Comparison of ENCODE assay signal across 14 cellular contexts in the genomic region with DNA sequence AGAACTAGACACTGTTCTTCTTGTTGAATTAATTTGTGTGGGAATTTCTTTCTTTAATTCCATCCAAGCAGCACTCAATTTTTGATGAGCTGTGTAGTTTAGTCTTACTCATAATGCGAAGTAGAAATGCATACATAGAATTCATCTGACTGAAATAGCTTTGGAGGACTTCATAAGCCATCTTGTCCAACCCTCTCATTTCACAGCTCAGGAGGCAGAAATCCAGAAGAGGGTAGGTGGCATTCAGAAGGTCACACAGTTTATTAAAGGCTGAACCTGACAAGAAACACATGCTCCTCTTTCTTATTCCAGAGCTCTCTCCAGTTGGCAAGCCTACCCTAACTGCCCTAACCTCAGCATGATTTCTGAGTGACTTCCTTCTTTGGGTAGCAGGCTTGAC.
DNase-seq lines count a peak whose midpoint lies in the region; ATAC-seq, FAIRE-seq and TF ChIP-seq lines count a peak whose summit lies in the region.
"Had no signal": no experiment of that assay in that cellular context is flagged by ENCODE, and none has a peak within 500 bp of the region (broad histone marks: within the 10 kb centered on the region; RNA-seq: fewer than 3 reads in every experiment).

No MANE protein-coding gene starts in this region.

- no peaks in the 10 kb centered on the region for H3K79me2 ChIP-seq in HepG2 (ENCODE audit: insufficient read depth, low read length)

- intact Hi-C loops in HepG2 (cut with micrococcal nuclease; ENCODE audit: unreplicated experiment): no loop called here
- intact Hi-C loops in A673 (cut with micrococcal nuclease; ENCODE audit: unreplicated experiment): no loop called here

- POLR2A ChIA-PET in HepG2 (lab: Yijun Ruan, JAX): no interaction called here
- POLR2A ChIA-PET in A673 (lab: Charles Lee; ENCODE audit: low non-redundant PET): no interaction called here

- H2AFZ ChIP-seq in HepG2 (ENCODE audit: low read length): no peak overlapping the region

- H3K36me3 Mint-ChIP-seq in stimulated activated effector memory CD8-positive, alpha-beta T cell treated with anti-CD3 and anti-CD28 coated beads, Interleukin-12 subunit alpha, Interleukin-12 subunit beta, amount 100 ng/mL, for 72 hours: no peaks in the 10 kb centered on the region
- H3K36me3 Mint-ChIP-seq: natural killer cell had no signal

- no peaks in the 10 kb centered on the region for H3K9me3 Mint-ChIP-seq in stimulated activated effector memory CD8-positive, alpha-beta T cell treated with anti-CD3 and anti-CD28 coated beads, Interleukin-12 subunit alpha, Interleukin-12 subunit beta, amount 100 ng/mL, for 72 hours
- H3K9me3 Mint-ChIP-seq in stimulated activated naive CD8-positive, alpha-beta T cell treated with anti-CD3 and anti-CD28 coated beads, Interleukin-15, amount 100 ng/mL, for 72 hours: no peaks in the 10 kb centered on the region
- H3K9me3 Mint-ChIP-seq: endodermal cell, natural killer cell had no signal

- ATAC-seq in HepG2: no peak
- peak; percentile 16 for ATAC-seq in stimulated activated effector memory CD8-positive, alpha-beta T cell treated with anti-CD3 and anti-CD28 coated beads, Interleukin-12 subunit alpha, Interleukin-12 subunit beta, amount 100 ng/mL, for 72 hours
- ATAC-seq in stimulated activated naive CD8-positive, alpha-beta T cell treated with anti-CD3 and anti-CD28 coated beads, Interleukin-15, amount 100 ng/mL, for 72 hours: no peak
- ATAC-seq: natural killer cell had no signal

- H3K27ac ChIP-seq in duodenal mucosa (ENCODE audit: low read depth, low read length) (peak overlapping the region; percentile 3), HepG2 (ENCODE audit: extremely low read length, insufficient read depth, low read length) (no peak overlapping the region), A673 (ENCODE audit: low read depth, low read length, poor library complexity, severe bottlenecking) (no peak overlapping the region), suprapubic skin (no peak overlapping the region)

- H3K4me2 ChIP-seq in HepG2 (ENCODE audit: low read depth, low read length): no peak overlapping the region

- H3K9me3 ChIP-seq in duodenal mucosa (ENCODE audit: control insufficient read depth in 1 of 2, low read length in 2 of 2) (no peaks in the 10 kb centered on the region), HepG2 (ENCODE audit: low read length) (no peaks in the 10 kb centered on the region), A673 (ENCODE audit: low read depth, low read length, poor library complexity, severe bottlenecking) (no peaks in the 10 kb centered on the region), suprapubic skin (no peaks in the 10 kb centered on the region)

- 100% methylated on average over 1 of the region's 1 CpG for WGBS in HepG2 (ENCODE audit: low lambda C conversion rate)
- WGBS in suprapubic skin: 65% methylated on average over 1 of the region's 1 CpG

- CTCF ChIA-PET in HepG2 (lab: Yijun Ruan, JAX; ENCODE audit: low intra/inter-chr PET ratio, low total read pairs) (no interaction called here), A673 (lab: Charles Lee) (interaction anchor here (0.7 kb wide), 1 partner anchor 18 kb away, joined by 3 read pairs; no protein-coding TSS in a partner anchor)

- no peak overlapping the region for H3K4me3 ChIP-seq in duodenal mucosa (ENCODE audit: low read depth in 1 of 2, low read length in 2 of 2)
- H3K4me3 ChIP-seq in HepG2 (replicated peaks in 1 of 3; ENCODE audit: insufficient read depth in 1 of 3, low read depth in 2 of 3, low read length in 3 of 3): no peak overlapping the region
- H3K4me3 ChIP-seq in A673 (ENCODE audit: low read depth, low read length, poor library complexity, severe bottlenecking): no peak overlapping the region
- no peak overlapping the region for H3K4me3 ChIP-seq in suprapubic skin

- H4K20me1 ChIP-seq in HepG2 (ENCODE audit: insufficient read depth, low read length): no peaks in the 10 kb centered on the region

- TF ChIP-seq CTCF in HepG2 (CRISPR knock-in tag; IDR thresholded peaks at IDR 0.05) (no peak), A673 (conservative IDR thresholded peaks at IDR 0.05; ENCODE audit: low read depth, low read length) (no peak), suprapubic skin (IDR thresholded peaks at IDR 0.05) (no peak)

- H3K36me3 ChIP-seq in duodenal mucosa (ENCODE audit: control insufficient read depth in 1 of 2, insufficient read depth in 2 of 2, low read length in 2 of 2) (no peaks in the 10 kb centered on the region), HepG2 (replicated peaks in 1 of 2; ENCODE audit: control insufficient read depth in 1 of 2, insufficient read depth in 2 of 2, low read length in 2 of 2) (no peaks in the 10 kb centered on the region; a peak in 1 of 5 replicates), A673 (ENCODE audit: insufficient read depth, low read length, poor library complexity, severe bottlenecking) (no peaks in the 10 kb centered on the region), suprapubic skin (no peaks in the 10 kb centered on the region)

- H3K27me3 ChIP-seq in duodenal mucosa (ENCODE audit: control insufficient read depth in 1 of 2, insufficient read depth in 2 of 2, low read length in 2 of 2): no peaks in the 10 kb centered on the region
- H3K27me3 ChIP-seq in HepG2 (ENCODE audit: control insufficient read depth in 1 of 2, insufficient read depth in 2 of 2, low read length in 2 of 2): no peaks in the 10 kb centered on the region
- no peaks in the 10 kb centered on the region for H3K27me3 ChIP-seq in A673 (replicated peaks; ENCODE audit: insufficient read depth, low read depth, low read length, poor library complexity)
- H3K27me3 ChIP-seq in suprapubic skin: no peaks in the 10 kb centered on the region

- TSS peak; percentile 16 for BruUV-seq in HepG2 (replicated peaks; lab: Mats Ljungman, UMichigan)
- BruUV-seq in A673 (replicated peaks; lab: Mats Ljungman, UMichigan): no TSS peak

- H3K9ac ChIP-seq in duodenal mucosa (ENCODE audit: low read depth in 1 of 2, low read length in 2 of 2) (no peak overlapping the region), HepG2 (ENCODE audit: insufficient read depth, low read depth, low read length) (no peak overlapping the region)

- in situ Hi-C loops in HepG2 (cut with HindIII; ENCODE audit: extremely low pct_ligation_motif_present, low pct_unique_long_range_greater_than_20kb): no loop called here

- DNase-seq in Kasumi-1 (lab: John Stamatoyannopoulos, UW) (peak; percentile 41 to 62), HepG2 (ENCODE audit: low spot score) (no peak), NCI-H82 (lab: John Stamatoyannopoulos, UW) (no peak), A673 (ENCODE audit: low spot score) (no peak), suprapubic skin (ENCODE audit: low spot score in 2 of 2) (no peak)
- DNase-seq in stimulated activated effector memory CD8-positive, alpha-beta T cell treated with anti-CD3 and anti-CD28 coated beads, Interleukin-12 subunit alpha, Interleukin-12 subunit beta, amount 100 ng/mL, for 72 hours (ENCODE audit: low spot score in 2 of 2): no peak
- no peak for DNase-seq in stimulated activated naive CD8-positive, alpha-beta T cell treated with anti-CD3 and anti-CD28 coated beads, Interleukin-15, amount 100 ng/mL, for 72 hours
- DNase-seq: C1 segment of cervical spinal cord, endodermal cell, natural killer cell, NCI-H1105, NCI-H524 treated with DMSO at 0.1 percent for 48 hours, SHP77 had no signal

- H3K27me3 Mint-ChIP-seq in stimulated activated naive CD8-positive, alpha-beta T cell treated with anti-CD3 and anti-CD28 coated beads, Interleukin-15, amount 100 ng/mL, for 72 hours: no peaks in the 10 kb centered on the region

- H3K4me1 ChIP-seq in duodenal mucosa (ENCODE audit: control insufficient read depth in 1 of 2, insufficient read depth in 2 of 2, low read length in 2 of 2): peaks cover 13 to 35% of the 10 kb centered on the region in 2 donors
- no peaks in the 10 kb centered on the region for H3K4me1 ChIP-seq in HepG2 (ENCODE audit: insufficient read depth, low read length)
- peaks cover 10% of the 10 kb centered on the region for H3K4me1 ChIP-seq in A673 (ENCODE audit: insufficient read depth, low read length, poor library complexity, severe bottlenecking)
- peaks cover 33% of the 10 kb centered on the region for H3K4me1 ChIP-seq in suprapubic skin

- no peak for FAIRE-seq in HepG2 (lab: Jason Lieb, UNC)

- H3K27ac Mint-ChIP-seq in stimulated activated effector memory CD8-positive, alpha-beta T cell treated with anti-CD3 and anti-CD28 coated beads, Interleukin-12 subunit alpha, Interleukin-12 subunit beta, amount 100 ng/mL, for 72 hours: no peak overlapping the region
- H3K27ac Mint-ChIP-seq in stimulated activated naive CD8-positive, alpha-beta T cell treated with anti-CD3 and anti-CD28 coated beads, Interleukin-15, amount 100 ng/mL, for 72 hours: no peak overlapping the region
- H3K27ac Mint-ChIP-seq: endodermal cell had no signal

- TF ChIP-seq EP300 in HepG2 (IDR thresholded peaks at IDR 0.05; ENCODE audit: low read depth in 2 of 2, low read length in 2 of 2) (no peak), HepG2 (CRISPR knock-in tag; IDR thresholded peaks at IDR 0.05; ENCODE audit: borderline replicate concordance) (no peak), suprapubic skin (IDR thresholded peaks at IDR 0.05) (no peak)

- no peak overlapping the region for H3K4me3 Mint-ChIP-seq in stimulated activated effector memory CD8-positive, alpha-beta T cell treated with anti-CD3 and anti-CD28 coated beads, Interleukin-12 subunit alpha, Interleukin-12 subunit beta, amount 100 ng/mL, for 72 hours
- no peak overlapping the region for H3K4me3 Mint-ChIP-seq in stimulated activated naive CD8-positive, alpha-beta T cell treated with anti-CD3 and anti-CD28 coated beads, Interleukin-15, amount 100 ng/mL, for 72 hours
- H3K4me3 Mint-ChIP-seq: endodermal cell, natural killer cell had no signal

- TF ChIP-seq RAD21 in HepG2 (CRISPR knock-in tag; IDR thresholded peaks at IDR 0.05): no peak

- no peaks in the 10 kb centered on the region for H3K4me1 Mint-ChIP-seq in stimulated activated effector memory CD8-positive, alpha-beta T cell treated with anti-CD3 and anti-CD28 coated beads, Interleukin-12 subunit alpha, Interleukin-12 subunit beta, amount 100 ng/mL, for 72 hours
- peaks cover 17% of the 10 kb centered on the region for H3K4me1 Mint-ChIP-seq in stimulated activated naive CD8-positive, alpha-beta T cell treated with anti-CD3 and anti-CD28 coated beads, Interleukin-15, amount 100 ng/mL, for 72 hours

- TF ChIP-seq POLR2A in HepG2 (IDR thresholded peaks at IDR 0.05; ENCODE audit: insufficient read depth in 1 of 2, low read depth in 2 of 2, low read length in 2 of 2) (no peak), suprapubic skin (IDR thresholded peaks at IDR 0.05) (no peak)

TF ChIP-seq in HepG2, 621 proteins besides CTCF, POLR2A, EP300 and RAD21 (continues in another document):
- TF ChIP-seq ZNF598 (CRISPR knock-in tag; IDR thresholded peaks at IDR 0.05; ENCODE audit: borderline replicate concordance) (no peak), SMAD1 (CRISPR knock-in tag; IDR thresholded peaks at IDR 0.05; ENCODE audit: borderline replicate concordance, low read depth) (no peak), PAF1 (CRISPR knock-in tag; IDR thresholded peaks at IDR 0.05) (no peak), ZNF614 (CRISPR knock-in tag; IDR thresholded peaks at IDR 0.05; ENCODE audit: borderline replicate concordance) (no peak), ELF4 (CRISPR knock-in tag; IDR thresholded peaks at IDR 0.05; ENCODE audit: borderline replicate concordance) (no peak), ZNF572 (CRISPR knock-in tag; IDR thresholded peaks at IDR 0.05) (no peak), ZNF766 (CRISPR knock-in tag; IDR thresholded peaks at IDR 0.05; ENCODE audit: borderline replicate concordance) (no peak)

Comparison
In these comparisons a context has a peak if more than half of its experiments do, and no peak if none do; other contexts are left out.
1. DNase-seq: peak in Kasumi-1 (2 of 2); none in HepG2 (single experiment), stimulated activated effector memory CD8-positive, alpha-beta T cell treated with anti-CD3 and anti-CD28 coated beads, Interleukin-12 subunit alpha, Interleukin-12 subunit beta, amount 100 ng/mL, for 72 hours (0 of 2), NCI-H82 (single experiment), stimulated activated naive CD8-positive, alpha-beta T cell treated with anti-CD3 and anti-CD28 coated beads, Interleukin-15, amount 100 ng/mL, for 72 hours (0 of 2), A673 (single experiment) and suprapubic skin (0 of 2).